In genomic region chr20:53677447-53678314, GRCh38 we compare ENCODE assay signal across 1 cellular context.
TF ChIP-seq lines count a peak whose summit lies in the region.

No MANE protein-coding gene starts in this region.

TF ChIP-seq in HepG2, 621 proteins besides CTCF, POLR2A, EP300 and RAD21 (continued from another document and continues in another):
- TF ChIP-seq NR0B2 (CRISPR knock-in tag; IDR thresholded peaks at IDR 0.05) (no peak), GMEB1 (CRISPR knock-in tag; IDR thresholded peaks at IDR 0.05; ENCODE audit: borderline replicate concordance) (peak; percentile 62), ZBTB34 (CRISPR knock-in tag; IDR thresholded peaks at IDR 0.05) (peak; percentile 93; the same call in 1 of the 2 replicates), KLF9 (CRISPR knock-in tag; IDR thresholded peaks at IDR 0.05; ENCODE audit: low read depth) (peak; percentile 38; the same call in 1 of the 2 replicates), PAWR (CRISPR knock-in tag; IDR thresholded peaks at IDR 0.05; ENCODE audit: borderline replicate concordance) (no peak), GPBP1L1 (CRISPR knock-in tag; IDR thresholded peaks at IDR 0.05) (no peak), PAX8 (CRISPR knock-in tag; IDR thresholded peaks at IDR 0.05; ENCODE audit: borderline replicate concordance) (0 out of 2 replicates have a peak, but pooled peaks have one; percentile 50), CBFB (CRISPR knock-in tag; IDR thresholded peaks at IDR 0.05) (peak; percentile 76), ZNF782 (CRISPR knock-in tag; IDR thresholded peaks at IDR 0.05; ENCODE audit: borderline replicate concordance) (no peak), TOPORS (CRISPR knock-in tag; IDR thresholded peaks at IDR 0.05) (no peak), THAP9 (CRISPR knock-in tag; IDR thresholded peaks at IDR 0.05; ENCODE audit: borderline replicate concordance) (peak; percentile 85; the same call in 1 of the 2 replicates), ZNF589 (CRISPR knock-in tag; conservative IDR thresholded peaks at IDR 0.05) (no peak), CSRNP2 (CRISPR knock-in tag; conservative IDR thresholded peaks at IDR 0.05; ENCODE audit: low read depth) (no peak), PBX3 (CRISPR knock-in tag; IDR thresholded peaks at IDR 0.05; ENCODE audit: borderline replicate concordance) (no peak), ZNF18 (CRISPR knock-in tag; IDR thresholded peaks at IDR 0.05; ENCODE audit: insufficient replicate concordance) (peak; percentile 77), ZNF850 (CRISPR knock-in tag; conservative IDR thresholded peaks at IDR 0.05) (0 out of 2 replicates have a peak, but pooled peaks have one; percentile 62), JDP2 (CRISPR knock-in tag; IDR thresholded peaks at IDR 0.05; ENCODE audit: borderline replicate concordance) (no peak), ZXDC (CRISPR knock-in tag; IDR thresholded peaks at IDR 0.05) (no peak), ZNF44 (CRISPR knock-in tag; IDR thresholded peaks at IDR 0.05) (0 out of 2 replicates have a peak, but pooled peaks have one; percentile 67), ATM (IDR thresholded peaks at IDR 0.05; ENCODE audit: borderline replicate concordance) (no peak), PAXIP1 (CRISPR knock-in tag; conservative IDR thresholded peaks at IDR 0.05) (peak; percentile 97), ZNF749 (CRISPR knock-in tag; IDR thresholded peaks at IDR 0.05; ENCODE audit: borderline replicate concordance) (peak; percentile 85; the same call in 1 of the 2 replicates), NFIB (CRISPR knock-in tag; IDR thresholded peaks at IDR 0.05; ENCODE audit: borderline replicate concordance) (no peak), ZNF543 (CRISPR knock-in tag; IDR thresholded peaks at IDR 0.05) (peak; percentile 88; the same call in 1 of the 2 replicates), ZNF572 (CRISPR knock-in tag; IDR thresholded peaks at IDR 0.05) (peak; percentile 54; the same call in 1 of the 2 replicates), ZBTB8A (CRISPR knock-in tag; IDR thresholded peaks at IDR 0.05; ENCODE audit: borderline replicate concordance, low read depth) (peak; percentile 62; the same call in 1 of the 2 replicates), THRA (CRISPR knock-in tag; IDR thresholded peaks at IDR 0.05; ENCODE audit: borderline replicate concordance) (peak; percentile 42; the same call in 1 of the 2 replicates), KDM3A (CRISPR knock-in tag; IDR thresholded peaks at IDR 0.05; ENCODE audit: low read depth) (peak; percentile 96), ZNF367 (CRISPR knock-in tag; IDR thresholded peaks at IDR 0.05; ENCODE audit: borderline replicate concordance) (0 out of 2 replicates have a peak, but pooled peaks have one; percentile 7), MED13 (CRISPR knock-in tag; IDR thresholded peaks at IDR 0.05) (peak; percentile 61; the same call in 1 of the 2 replicates), ZNF746 (CRISPR knock-in tag; IDR thresholded peaks at IDR 0.05) (peak; percentile 82)
